ENCODE assay signal across 9 cellular contexts in genomic region chr4:133969202-133969873, GRCh38.
A peak's percentile ranks its signal among the peaks of the same experiment; 100 is the strongest.
DNase-seq lines count a peak whose midpoint lies in the region; ATAC-seq, FAIRE-seq and TF ChIP-seq lines count a peak whose summit lies in the region.
"Had no signal": no experiment of that assay in that cellular context is flagged by ENCODE, and none has a peak within 500 bp of the region (broad histone marks: within the 10 kb centered on the region; RNA-seq: fewer than 3 reads in every experiment).

No MANE protein-coding gene starts in this region.

- H3K4me1 ChIP-seq in astrocyte (ENCODE audit: insufficient read depth, low read length) (peaks cover 3% of the 10 kb centered on the region), mesenchymal stem cell (ENCODE audit: control insufficient read depth, insufficient read depth, low read depth, low read length) (no peaks in the 10 kb centered on the region)

- H3K4me3 Mint-ChIP-seq in astrocyte (ENCODE audit: unreplicated experiment), result no peak overlapping the region

- ATAC-seq in HG02571 (IDR thresholded peaks at IDR 0.05; ENCODE audit: unreplicated experiment), result no peak

- H3K36me3 ChIP-seq in astrocyte (ENCODE audit: insufficient read depth, low read length) (no peaks in the 10 kb centered on the region), mesenchymal stem cell (ENCODE audit: control insufficient read depth in 1 of 2, insufficient read depth in 2 of 2, low read depth in 1 of 2, low read length in 2 of 2) (no peaks in the 10 kb centered on the region)

- peak overlapping the region; percentile 20 for H3K4me2 ChIP-seq in astrocyte (ENCODE audit: low read length)
- no peak overlapping the region for H3K4me2 ChIP-seq in mesenchymal stem cell (ENCODE audit: low read length, poor library complexity, severe bottlenecking)

- H3K4me3 ChIP-seq in astrocyte (ENCODE audit: insufficient read depth, low read depth, low read length) (no peak overlapping the region), mesenchymal stem cell (ENCODE audit: insufficient read depth in 1 of 2, low read depth in 1 of 2, low read length in 2 of 2) (no peak overlapping the region), coronary artery (no peak overlapping the region)

- no peaks in the 10 kb centered on the region for H3K79me2 ChIP-seq in astrocyte (ENCODE audit: insufficient read depth, low read length)

- H2BK120ac ChIP-seq in mesenchymal stem cell (ENCODE audit: low read depth, low read length), result no peak overlapping the region

- H2BK12ac ChIP-seq in mesenchymal stem cell (ENCODE audit: low read length in 2 of 2), result no peak overlapping the region

- H4K20me1 ChIP-seq in astrocyte (ENCODE audit: insufficient read depth, low read length), result no peaks in the 10 kb centered on the region

- no peak overlapping the region for H2BK5ac ChIP-seq in mesenchymal stem cell (ENCODE audit: low read depth, low read length, poor library complexity, severe bottlenecking)

- peak overlapping the region; percentile 0 for H3K27ac Mint-ChIP-seq in astrocyte (ENCODE audit: unreplicated experiment)

- DNase-seq in H4 (ENCODE audit: low spot score), result peak; percentile 51
- peak; percentile 0 for DNase-seq in NCI-H2107 (lab: John Stamatoyannopoulos, UW)
- DNase-seq in astrocyte (ENCODE audit: low read depth), result peak; percentile 79
- peak; percentile 50 for DNase-seq in mesenchymal stem cell
- DNase-seq in ecto neural progenitor cell (ENCODE audit: low spot score), result no peak
- DNase-seq in NOMO-1 treated with dmso at 0.1 percent for 144 hours (lab: John Stamatoyannopoulos, UW; ENCODE audit: unreplicated experiment), result no peak
- no peak for DNase-seq in coronary artery (ENCODE audit: low spot score)
- DNase-seq: NCI-H1930 had no signal

- H2BK15ac ChIP-seq in mesenchymal stem cell (ENCODE audit: low read depth, poor library complexity, severe bottlenecking), result no peak overlapping the region

- no peak overlapping the region for H3K14ac ChIP-seq in mesenchymal stem cell (ENCODE audit: low read length in 2 of 2)

- TF ChIP-seq CTCF in astrocyte (IDR thresholded peaks at IDR 0.05; ENCODE audit: insufficient read depth, low read depth, low read length) (no peak), coronary artery (IDR thresholded peaks at IDR 0.05) (no peak)

- H3K79me1 ChIP-seq in mesenchymal stem cell (replicated peaks; ENCODE audit: low read length, poor library complexity, severe bottlenecking), result no peaks in the 10 kb centered on the region

- H3K9ac ChIP-seq in astrocyte (ENCODE audit: low read length) (no peak overlapping the region), mesenchymal stem cell (ENCODE audit: low read length) (no peak overlapping the region)

- no peak overlapping the region for H4K8ac ChIP-seq in mesenchymal stem cell (ENCODE audit: low read length)

- no peaks in the 10 kb centered on the region for H3K27me3 Mint-ChIP-seq in astrocyte (ENCODE audit: low read depth, unreplicated experiment)

- no peaks in the 10 kb centered on the region for H3K27me3 ChIP-seq in astrocyte (ENCODE audit: insufficient read depth, low read length)
- H3K27me3 ChIP-seq in mesenchymal stem cell (ENCODE audit: control insufficient read depth in 1 of 2, insufficient read depth in 1 of 2, low read length in 2 of 2), result no peaks in the 10 kb centered on the region

- H3K4me1 Mint-ChIP-seq in astrocyte (ENCODE audit: low read depth, unreplicated experiment), result peaks cover 14% of the 10 kb centered on the region

- H3K9me3 ChIP-seq in astrocyte (ENCODE audit: insufficient read depth, low read depth, low read length) (no peaks in the 10 kb centered on the region), mesenchymal stem cell (ENCODE audit: control insufficient read depth, low read length) (peaks cover 11% of the 10 kb centered on the region)

- peaks cover 10% of the 10 kb centered on the region for H3K9me3 Mint-ChIP-seq in astrocyte (ENCODE audit: unreplicated experiment)

- WGBS in mesenchymal stem cell, result 97% methylated on average over 4 of the region's 4 CpGs

- H3K18ac ChIP-seq in mesenchymal stem cell (ENCODE audit: low read depth in 1 of 2, low read length in 2 of 2), result no peak overlapping the region

- no peak overlapping the region for H2AFZ ChIP-seq in astrocyte (ENCODE audit: low read depth, low read length)
- H2AFZ ChIP-seq in mesenchymal stem cell (ENCODE audit: low read depth, low read length), result no peak overlapping the region

- H3K36me3 Mint-ChIP-seq in astrocyte (ENCODE audit: low read depth, unreplicated experiment), result no peaks in the 10 kb centered on the region

- H3K4ac ChIP-seq in mesenchymal stem cell (ENCODE audit: low read depth in 1 of 2, low read length in 2 of 2), result no peak overlapping the region

- no peak for FAIRE-seq in astrocyte (lab: Jason Lieb, UNC)

- H3K27ac ChIP-seq in astrocyte (ENCODE audit: low read depth, low read length) (no peak overlapping the region), mesenchymal stem cell (ENCODE audit: low read length, poor library complexity, severe bottlenecking) (no peak overlapping the region), coronary artery (no peak overlapping the region)

- no peak overlapping the region for H2AK5ac ChIP-seq in mesenchymal stem cell (ENCODE audit: low read length, severe bottlenecking)

- no peak overlapping the region for H4K91ac ChIP-seq in mesenchymal stem cell (ENCODE audit: low read length)

- no peak overlapping the region for H3K23ac ChIP-seq in mesenchymal stem cell (ENCODE audit: low read length in 2 of 2)

Comparison
In these comparisons a context has a peak if more than half of its experiments do, and no peak if none do; other contexts are left out.
1. DNase-seq: peak in H4 (single experiment), NCI-H2107 (single experiment), astrocyte (single experiment) and mesenchymal stem cell (single experiment); none in ecto neural progenitor cell (single experiment), NOMO-1 treated with dmso at 0.1 percent for 144 hours (single experiment) and coronary artery (single experiment).